8 cellular contexts compared by ENCODE assay signal in genomic region chr7:2719007-2719406, GRCh38. TPM values are rescaled to one million over a fixed set of nuclear protein-coding genes. Genes with fewer than 3 reads are reported as not detected.
A peak's percentile ranks its signal among the peaks of the same experiment; 100 is the strongest.
DNase-seq lines count a peak whose midpoint lies in the region; ATAC-seq and TF ChIP-seq lines count a peak whose summit lies in the region.

No MANE protein-coding gene starts in this region.

- H3K27ac ChIP-seq in lower lobe of right lung: no peak overlapping the region

- DNase-seq in 8988T (peak; percentile 80), T follicular helper cell (ENCODE audit: low read depth) (peak; percentile 55), adipocyte (ENCODE audit: low read depth) (peak; percentile 20), lower lobe of right lung (no peak), NCI-H128 (lab: John Stamatoyannopoulos, UW; ENCODE audit: unreplicated experiment) (no peak), omental fat pad (ENCODE audit: low spot score) (no peak)

- no peaks in the 10 kb centered on the region for H3K9me3 ChIP-seq in adipocyte (ENCODE audit: control insufficient read depth, low read length)
- no peaks in the 10 kb centered on the region for H3K9me3 ChIP-seq in lower lobe of right lung

- ATAC-seq in GM18868 (IDR thresholded peaks at IDR 0.05; ENCODE audit: unreplicated experiment) (peak; percentile 40), lower lobe of right lung (peak in 1 of 2 donors; percentile 25), omental fat pad (ENCODE audit: low FRiP score) (no peak), GM21528 (IDR thresholded peaks at IDR 0.05; ENCODE audit: low FRiP score, unreplicated experiment) (no peak)

- no peak overlapping the region for H3K4me3 ChIP-seq in adipocyte (ENCODE audit: low read length)
- no peak overlapping the region for H3K4me3 ChIP-seq in lower lobe of right lung

- H3K4me1 ChIP-seq in adipocyte (ENCODE audit: control insufficient read depth, insufficient read depth, low read length): peaks cover 9% of the 10 kb centered on the region
- H3K4me1 ChIP-seq in lower lobe of right lung: peaks cover 42% of the 10 kb centered on the region

- H3K27me3 ChIP-seq in adipocyte (replicated peaks; ENCODE audit: control insufficient read depth, insufficient read depth, low read length): no peaks in the 10 kb centered on the region
- no peaks in the 10 kb centered on the region for H3K27me3 ChIP-seq in lower lobe of right lung (ENCODE audit: low read depth)

- intact Hi-C loops in lower lobe of right lung (cut with DNase I): no loop called here

- no peak overlapping the region for H3K9ac ChIP-seq in adipocyte (ENCODE audit: low read length)

- peak; percentile 43 for TF ChIP-seq CTCF in lower lobe of right lung (IDR thresholded peaks at IDR 0.05)
- TF ChIP-seq CTCF in omental fat pad (IDR thresholded peaks at IDR 0.05): no peak

- peaks cover 39% of the 10 kb centered on the region for H3K36me3 ChIP-seq in adipocyte (ENCODE audit: control insufficient read depth, insufficient read depth, low read length, severe bottlenecking)
- H3K36me3 ChIP-seq in lower lobe of right lung: peaks cover 16% of the 10 kb centered on the region

RNA-seq across cellular contexts. Expression of gene AMZ1, which starts 31.0 kb away (rescaled TPM):
- total RNA-seq in lower lobe of right lung (0.47 TPM), omental fat pad (1 to 10 TPM in 1 of 4 donors, under 1 TPM in 1, not detected in 2; 0.19 to 1.1 TPM)

Comparison
In these comparisons a context has a peak if more than half of its experiments do, and no peak if none do; other contexts are left out.
1. DNase-seq: peak in 8988T (single experiment), T follicular helper cell (single experiment) and adipocyte (single experiment); none in lower lobe of right lung (single experiment), NCI-H128 (single experiment) and omental fat pad (single experiment).